20 cellular contexts compared by ENCODE assay signal in genomic region chr3:159472611-159473010, GRCh38.
"Had no signal": no experiment of that assay in that cellular context is flagged by ENCODE, and none has a peak within 500 bp of the region (broad histone marks: within the 10 kb centered on the region; RNA-seq: fewer than 3 reads in every experiment).

No MANE protein-coding gene starts in this region.

- H3K4me2 ChIP-seq: neural progenitor cell had no signal

- H3K9ac ChIP-seq: neural progenitor cell had no signal

- H3K27ac ChIP-seq: brain microvascular endothelial cell, colonic mucosa, gastroesophageal sphincter, neural progenitor cell, prostate gland, right atrium auricular region, skin epidermis, tibial nerve had no signal

- ATAC-seq: activated CD8-positive, alpha-beta T cell treated with anti-CD3 and anti-CD28 coated beads, Interleukin-2, amount 10 ng/mL, durations not matched to agents 7 days and 5 days; gastroesophageal sphincter; left cardiac atrium; naive thymus-derived CD4-positive, alpha-beta T cell; stimulated activated naive CD8-positive, alpha-beta T cell treated with anti-CD3 and anti-CD28 coated beads, Interleukin-15, Interleukin-2, amounts not matched to agents 100 U/mL and 50 U/mL, for 24 hours had no signal

- H3K4me1 ChIP-seq: colonic mucosa, gastroesophageal sphincter, neural progenitor cell, prostate gland, right atrium auricular region, tibial nerve had no signal

- H3K9me3 ChIP-seq: colonic mucosa, gastroesophageal sphincter, prostate gland, right atrium auricular region had no signal

- H3K4me3 ChIP-seq: colonic mucosa, gastroesophageal sphincter, neural progenitor cell, prostate gland, right atrium auricular region, skin epidermis, tibial nerve had no signal

- H3K27me3 ChIP-seq: brain microvascular endothelial cell, colonic mucosa, gastroesophageal sphincter, neural progenitor cell, right atrium auricular region, tibial nerve had no signal

- H2AFZ ChIP-seq: neural progenitor cell had no signal

- DNase-seq: activated B cell treated with CpG ODN at 0.5 μM for 24 hours; activated CD4-positive, alpha-beta T cell treated with anti-CD3 and anti-CD28 coated beads for 4 hours; activated CD8-positive, alpha-beta T cell treated with anti-CD3 and anti-CD28 coated beads, Interleukin-2, amount 10 ng/mL, durations not matched to agents 7 days and 5 days; activated naive CD4-positive, alpha-beta T cell treated with anti-CD3 and anti-CD28 coated beads, Interleukin-2, amount 50 U/mL, for 16 hours; activated T-cell treated with anti-CD3 and anti-CD28 coated beads, Interleukin-2, amount 50 U/mL, for 24 hours; aorta; brain microvascular endothelial cell; colonic mucosa; endodermal cell; left cardiac atrium; mesenchymal stem cell; naive thymus-derived CD4-positive, alpha-beta T cell; stimulated activated naive CD8-positive, alpha-beta T cell treated with anti-CD3 and anti-CD28 coated beads, Interleukin-15, Interleukin-2, amounts not matched to agents 100 U/mL and 50 U/mL, for 24 hours; substantia nigra had no signal

- H3K36me3 ChIP-seq: brain microvascular endothelial cell, colonic mucosa, gastroesophageal sphincter, neural progenitor cell, prostate gland, right atrium auricular region, tibial nerve had no signal
